ENCODE assay signal across 15 cellular contexts in the genomic region with DNA sequence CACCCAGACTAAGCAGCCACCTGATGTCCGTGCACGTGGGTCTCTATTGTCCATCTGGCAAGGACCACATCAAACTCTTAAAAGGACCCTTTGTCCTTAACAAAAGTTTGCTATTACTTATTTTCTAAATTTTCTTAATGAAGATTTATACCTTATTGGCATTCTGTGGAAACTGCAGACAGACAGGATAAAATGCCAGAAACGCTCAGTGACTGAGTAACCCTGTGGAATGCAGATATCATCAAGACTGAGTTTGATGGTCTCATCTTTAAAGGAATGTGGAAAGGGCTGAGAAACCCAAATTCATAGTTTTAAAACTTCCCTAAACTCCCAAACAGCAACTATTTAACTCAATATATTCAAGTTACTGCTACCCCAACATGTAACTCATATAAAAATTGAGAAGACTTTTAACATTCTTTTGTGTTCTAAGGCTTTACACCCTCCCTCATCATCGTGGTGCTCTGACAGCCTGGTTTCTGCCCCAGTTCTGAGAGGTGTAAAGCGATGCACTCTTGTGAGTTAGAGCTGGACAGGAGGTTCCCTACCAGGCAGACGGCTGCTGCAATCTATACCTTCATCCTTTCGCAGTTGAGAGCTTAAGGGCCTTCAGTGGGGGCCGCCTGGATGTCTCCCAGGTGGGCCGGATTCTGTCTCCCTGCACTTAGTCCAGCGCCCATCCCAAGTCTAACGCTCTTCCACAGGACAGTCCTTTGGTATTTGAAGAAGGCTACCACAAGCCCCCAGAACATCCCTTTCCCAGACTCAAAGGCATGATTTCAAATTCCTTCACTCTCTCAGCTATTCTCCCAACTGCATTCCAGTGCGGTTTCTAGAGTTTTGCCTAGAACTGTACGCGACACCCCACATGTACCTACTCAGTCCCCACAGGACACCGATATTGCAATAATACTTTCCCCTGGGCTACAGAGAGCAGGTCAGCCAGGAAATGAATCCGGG.
DNase-seq lines count a peak whose midpoint lies in the region; TF ChIP-seq lines count a peak whose summit lies in the region.
"Had no signal": no experiment of that assay in that cellular context is flagged by ENCODE, and none has a peak within 500 bp of the region (broad histone marks: within the 10 kb centered on the region; RNA-seq: fewer than 3 reads in every experiment).

No MANE protein-coding gene starts in this region.

- H3K27ac ChIP-seq in PC-9 (no peak overlapping the region), fibroblast of lung (ENCODE audit: insufficient read depth, low read length) (peak overlapping the region; percentile 78), osteoblast (ENCODE audit: low read depth, low read length) (peak overlapping the region; percentile 90), dorsolateral prefrontal cortex (no peak overlapping the region), uterus (no peak overlapping the region)
- H3K27ac ChIP-seq: skin epidermis had no signal

- peaks cover 11% of the 10 kb centered on the region; the same call in 1 of the 2 replicates for H3F3A ChIP-seq in PC-9 (ENCODE audit: insufficient read depth, low read depth)

- intact Hi-C loops in PC-9 (cut with micrococcal nuclease; ENCODE audit: unreplicated experiment), result loop anchor here (10.0 kb wide), 2 partner anchors 273 to 923 kb away; no protein-coding TSS in a partner anchor
- intact Hi-C loops in dorsolateral prefrontal cortex (cut with DNase I), result loop anchor here (5.0 to 10.0 kb wide), 5 partner anchors 235 to 1333 kb away; a partner anchor contains a TSS
- intact Hi-C loops in uterus (cut with DNase I; ENCODE audit: low total_unique reads), result loop anchor here (10.0 kb wide), 1 partner anchor 103 kb away; no protein-coding TSS in a partner anchor

- H2AFZ ChIP-seq in PC-9 (no peak overlapping the region), fibroblast of lung (ENCODE audit: low read length) (no peak overlapping the region), osteoblast (ENCODE audit: low read length) (no peak overlapping the region)

- TF ChIP-seq POLR2A in uterus (IDR thresholded peaks at IDR 0.05), result no peak

- H3K4me1 ChIP-seq in PC-9 (replicated peaks; ENCODE audit: insufficient read depth) (peaks cover 24% of the 10 kb centered on the region), fibroblast of lung (ENCODE audit: control insufficient read depth, extremely low read depth, insufficient read depth, low read length) (peaks cover 19% of the 10 kb centered on the region), osteoblast (ENCODE audit: insufficient read depth, low read length) (peaks cover 55% of the 10 kb centered on the region), uterus (no peaks in the 10 kb centered on the region)

- DNase-seq in Daoy (ENCODE audit: low read depth) (peak; percentile 26), PC-9 (no peak), fibroblast of lung (ENCODE audit: low read depth in 2 of 2) (peak in 1 of 2 donors; percentile 91), osteoblast (ENCODE audit: insufficient read length, low spot score, missing footprints) (peak; percentile 76), dorsolateral prefrontal cortex (no peak), uterus (no peak), NCI-H345 treated with DMSO at 0.1 percent for 48 hours (lab: John Stamatoyannopoulos, UW; ENCODE audit: unreplicated experiment) (no peak)
- no peak for DNase-seq in activated CD8-positive, alpha-beta memory T cell treated with anti-CD3 and anti-CD28 coated beads, Interleukin-2, amount 50 U/mL, for 48 hours
- DNase-seq: activated CD4-positive, alpha-beta memory T cell treated with anti-CD3 and anti-CD28 coated beads, Interleukin-2, amount 10 ng/mL, durations not matched to agents 7 days and 5 days; C1 segment of cervical spinal cord; effector memory CD4-positive, alpha-beta T cell; NCI-H1092; occipital lobe; stimulated activated naive CD8-positive, alpha-beta T cell treated with anti-CD3 and anti-CD28 coated beads, Interleukin-15, amount 100 ng/mL, for 72 hours had no signal

- H3K79me2 ChIP-seq in PC-9 (ENCODE audit: low read depth) (peaks cover 42% of the 10 kb centered on the region), fibroblast of lung (ENCODE audit: control insufficient read depth, insufficient read depth, low read length) (peaks cover 24% of the 10 kb centered on the region), osteoblast (ENCODE audit: insufficient read depth, low read length) (peaks cover 42% of the 10 kb centered on the region)

- no peaks in the 10 kb centered on the region for H3K9me3 ChIP-seq in PC-9 (ENCODE audit: insufficient read depth, low read depth)
- no peaks in the 10 kb centered on the region for H3K9me3 ChIP-seq in fibroblast of lung (ENCODE audit: control insufficient read depth, insufficient read depth, low read depth, low read length)
- H3K9me3 ChIP-seq in osteoblast (ENCODE audit: low read depth, low read length), result no peaks in the 10 kb centered on the region
- no peaks in the 10 kb centered on the region for H3K9me3 ChIP-seq in uterus

- POLR2A ChIA-PET in PC-9 (lab: Charles Lee; ENCODE audit: unreplicated experiment), result interaction anchor here (0.7 kb wide), 1 partner anchor 140 kb away, joined by 4 read pairs; no protein-coding TSS in a partner anchor

- no peaks in the 10 kb centered on the region for H3K9me2 ChIP-seq in PC-9 (ENCODE audit: insufficient read depth)

- H3K4me3 ChIP-seq in PC-9 (no peak overlapping the region), fibroblast of lung (replicated peaks in 1 of 4; ENCODE audit: control extremely low read depth in 1 of 4, insufficient read depth in 1 of 4, low read depth in 3 of 4, low read length in 4 of 4) (no peak overlapping the region), osteoblast (ENCODE audit: insufficient read depth, low read length) (peak overlapping the region; percentile 18), dorsolateral prefrontal cortex (no peak overlapping the region), uterus (no peak overlapping the region)
- H3K4me3 ChIP-seq: skin epidermis had no signal

- CTCF ChIA-PET in PC-9 (lab: Charles Lee), result interaction anchor here (0.6 to 2.0 kb wide), 2 partner anchors 10 to 139 kb away, joined by 7 to 8 read pairs; no protein-coding TSS in a partner anchor

- H3K9ac ChIP-seq in fibroblast of lung (ENCODE audit: insufficient read depth, low read length), result no peak overlapping the region

- no TSS peak for BruUV-seq in PC-9 (replicated peaks; lab: Mats Ljungman, UMichigan)

- peaks cover 13% of the 10 kb centered on the region; the same call in 1 of the 2 replicates for H4K20me1 ChIP-seq in PC-9 (ENCODE audit: insufficient read depth)
- H4K20me1 ChIP-seq in fibroblast of lung (ENCODE audit: control insufficient read depth, extremely low read depth, insufficient read depth, low read length), result no peaks in the 10 kb centered on the region
- peaks cover 9% of the 10 kb centered on the region for H4K20me1 ChIP-seq in osteoblast (ENCODE audit: insufficient read depth, low read length)

- H3K4me2 ChIP-seq in PC-9, result peak overlapping the region; percentile 3; the same call in 1 of the 2 replicates
- peak overlapping the region; percentile 37 for H3K4me2 ChIP-seq in fibroblast of lung (ENCODE audit: extremely low read depth, insufficient read depth, low read length)
- H3K4me2 ChIP-seq in osteoblast (ENCODE audit: insufficient read depth, low read length), result peak overlapping the region; percentile 68

- H3K36me3 ChIP-seq in PC-9 (ENCODE audit: low read depth), result peaks cover 17% of the 10 kb centered on the region; the same call in 1 of the 2 replicates
- peaks cover 3% of the 10 kb centered on the region for H3K36me3 ChIP-seq in fibroblast of lung (ENCODE audit: control insufficient read depth, insufficient read depth, low read length)
- H3K36me3 ChIP-seq in osteoblast (ENCODE audit: insufficient read depth, low read length), result no peaks in the 10 kb centered on the region
- no peaks in the 10 kb centered on the region for H3K36me3 ChIP-seq in uterus

- no peaks in the 10 kb centered on the region for H3K27me3 ChIP-seq in PC-9 (ENCODE audit: insufficient read depth, low read depth)
- H3K27me3 ChIP-seq in fibroblast of lung (ENCODE audit: control insufficient read depth, insufficient read depth, low read length), result no peaks in the 10 kb centered on the region
- no peaks in the 10 kb centered on the region for H3K27me3 ChIP-seq in osteoblast (ENCODE audit: insufficient read depth, low read length)
- H3K27me3 ChIP-seq in dorsolateral prefrontal cortex, result no peaks in the 10 kb centered on the region
- H3K27me3 ChIP-seq in uterus, result no peaks in the 10 kb centered on the region

- no peak for TF ChIP-seq CTCF in PC-9 (conservative IDR thresholded peaks at IDR 0.05)
- no peak for TF ChIP-seq CTCF in fibroblast of lung (conservative IDR thresholded peaks at IDR 0.05 in 1 of 2, IDR thresholded peaks at IDR 0.05 in 1 of 2; ENCODE audit: low read depth in 1 of 2, low read length in 2 of 2)
- TF ChIP-seq CTCF in osteoblast (IDR thresholded peaks at IDR 0.05; ENCODE audit: extremely low read depth, low read depth, low read length), result no peak
- TF ChIP-seq CTCF in dorsolateral prefrontal cortex (IDR thresholded peaks at IDR 0.05 in 54 of 56, conservative IDR thresholded peaks at IDR 0.05 in 2 of 56; ENCODE audit: low read depth in 1 of 56, partially characterized antibody in 56 of 56), result no peak
- TF ChIP-seq CTCF in uterus (IDR thresholded peaks at IDR 0.05), result no peak

Comparison
In these comparisons a context has a peak if more than half of its experiments do, and no peak if none do; other contexts are left out.
1. DNase-seq: peak in Daoy (single experiment) and osteoblast (single experiment); none in PC-9 (0 of 2), dorsolateral prefrontal cortex (0 of 10), activated CD8-positive, alpha-beta memory T cell treated with anti-CD3 and anti-CD28 coated beads, Interleukin-2, amount 50 U/mL, for 48 hours (single experiment), uterus (0 of 2) and NCI-H345 treated with DMSO at 0.1 percent for 48 hours (single experiment).
2. H3K27ac ChIP-seq: peak in fibroblast of lung (single experiment) and osteoblast (single experiment); none in PC-9 (single experiment), dorsolateral prefrontal cortex (0 of 59) and uterus (0 of 2).
3. H3K4me2 ChIP-seq: peak in every context shown above with its lines; median percentile 68 in osteoblast; 37 in fibroblast of lung; 3 in PC-9.